19 cellular contexts compared by ENCODE assay signal in the genomic region with DNA sequence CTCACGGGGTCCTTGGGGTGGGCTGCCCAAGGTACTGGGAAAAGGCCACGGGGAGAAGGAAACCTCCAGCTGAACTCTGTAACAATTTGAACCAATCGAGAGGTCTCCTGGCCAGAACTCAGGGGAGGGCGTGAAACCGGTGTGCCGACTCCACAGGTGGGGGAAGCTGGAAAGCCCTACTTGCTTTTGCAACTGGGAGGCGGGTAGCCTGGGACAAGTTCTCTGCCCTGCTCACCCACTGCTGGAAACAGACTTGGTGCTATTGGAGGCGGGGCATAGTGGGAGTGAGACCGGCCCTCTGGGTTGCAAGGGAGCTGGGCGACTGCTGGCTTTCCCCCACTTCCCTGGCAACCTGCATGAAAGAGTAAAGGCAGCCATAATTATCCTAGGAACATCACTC.
A peak's percentile ranks its signal among the peaks of the same experiment; 100 is the strongest.
DNase-seq lines count a peak whose midpoint lies in the region; ATAC-seq, FAIRE-seq and TF ChIP-seq lines count a peak whose summit lies in the region.
"Had no signal": no experiment of that assay in that cellular context is flagged by ENCODE, and none has a peak within 500 bp of the region (broad histone marks: within the 10 kb centered on the region; RNA-seq: fewer than 3 reads in every experiment).

No MANE protein-coding gene starts in this region.

- no peaks in the 10 kb centered on the region for H3K27me3 ChIP-seq in GM23338 (ENCODE audit: insufficient read depth)
- H3K27me3 ChIP-seq in H1 (replicated peaks in 1 of 4; ENCODE audit: control insufficient read depth in 3 of 4, extremely low read depth in 1 of 4, insufficient read depth in 3 of 4, low read length in 3 of 4) = no peaks in the 10 kb centered on the region
- no peaks in the 10 kb centered on the region for H3K27me3 ChIP-seq in neuronal stem cell (ENCODE audit: control insufficient read depth in 3 of 3, insufficient read depth in 3 of 3, low read depth in 1 of 3, low read length in 3 of 3)
- H3K27me3 ChIP-seq: BLaER1 had no signal

- H3K36me3 ChIP-seq in GM23338 (ENCODE audit: insufficient read depth) (no peaks in the 10 kb centered on the region), HEK293 (ENCODE audit: control insufficient read depth in 2 of 2, insufficient read depth in 1 of 2, low read length in 2 of 2) (no peaks in the 10 kb centered on the region), H1 (ENCODE audit: control insufficient read depth in 2 of 4, insufficient read depth in 4 of 4, low read length in 3 of 4) (no peaks in the 10 kb centered on the region), neuronal stem cell (replicated peaks in 1 of 2; ENCODE audit: control insufficient read depth in 2 of 2, insufficient read depth in 2 of 2, low read length in 2 of 2) (no peaks in the 10 kb centered on the region)
- H3K36me3 ChIP-seq: BLaER1, HAP-1 had no signal

- no peak overlapping the region for H3K18ac ChIP-seq in H1 (ENCODE audit: extremely low read depth, low read length)
- peak overlapping the region; percentile 45 for H3K18ac ChIP-seq in neuronal stem cell (ENCODE audit: low read length)

- H3K4me1 Mint-ChIP-seq in GM23338 = peaks cover 4% of the 10 kb centered on the region; the same call in 2 of the 3 replicates
- no peaks in the 10 kb centered on the region for H3K4me1 Mint-ChIP-seq in activated CD4-positive, alpha-beta memory T cell treated with anti-CD3 and anti-CD28 coated beads, Interleukin-2, amount 10 ng/mL, durations not matched to agents 7 days and 5 days
- H3K4me1 Mint-ChIP-seq: CD14-positive monocyte; CD4-positive, alpha-beta memory T cell had no signal

- H3K9me3 ChIP-seq in HEK293 (ENCODE audit: control insufficient read depth, insufficient read depth, low read depth, low read length) (no peaks in the 10 kb centered on the region), H1 (ENCODE audit: insufficient read depth in 2 of 2, low read depth in 1 of 2, low read length in 1 of 2) (no peaks in the 10 kb centered on the region), neuronal stem cell (replicated peaks in 1 of 2; ENCODE audit: control insufficient read depth in 2 of 2, insufficient read depth in 1 of 2, low read depth in 1 of 2, low read length in 2 of 2) (no peaks in the 10 kb centered on the region)
- H3K9me3 ChIP-seq: HAP-1 had no signal

- CTCF ChIA-PET in HEK293 (lab: Yijun Ruan, JAX) = interaction anchor here (0.6 kb wide), 1 partner anchor 70 kb away, joined by 3 read pairs; no protein-coding TSS in a partner anchor
- CTCF ChIA-PET in H1 (lab: Charles Lee; ENCODE audit: partially characterized antibody) = interaction anchor here (1.0 to 1.9 kb wide), 2 partner anchors 42 to 73 kb away, joined by 3 to 4 read pairs; no protein-coding TSS in a partner anchor
- CTCF ChIA-PET in activated CD4-positive, alpha-beta memory T cell treated with anti-CD3 and anti-CD28 coated beads, Interleukin-2, amount 10 ng/mL, durations not matched to agents 7 days and 5 days (lab: Charles Lee) = no interaction called here

- H3K9me2 ChIP-seq in GM23338 (ENCODE audit: insufficient read depth) = no peaks in the 10 kb centered on the region

- H3K23me2 ChIP-seq in H1 (ENCODE audit: low read depth, low read length) = no peaks in the 10 kb centered on the region

- POLR2A ChIA-PET in HEK293 (lab: Yijun Ruan, JAX) (no interaction called here), H1 (lab: Charles Lee; ENCODE audit: partially characterized antibody) (no interaction called here)
- POLR2A ChIA-PET in activated CD4-positive, alpha-beta memory T cell treated with anti-CD3 and anti-CD28 coated beads, Interleukin-2, amount 10 ng/mL, durations not matched to agents 7 days and 5 days (lab: Charles Lee) = no interaction called here

- H3K4me3 ChIP-seq in GM23338 (no peak overlapping the region), HEK293 (ENCODE audit: low read depth, low read length) (no peak overlapping the region), H1 (ENCODE audit: extremely low read depth in 1 of 4, insufficient read depth in 2 of 4, low read depth in 3 of 4, low read length in 4 of 4) (no peak overlapping the region), neuronal stem cell (ENCODE audit: low read length in 2 of 2) (no peak overlapping the region)
- H3K4me3 ChIP-seq: BLaER1, HAP-1, K562 had no signal

- no peaks in the 10 kb centered on the region for H3K27me3 Mint-ChIP-seq in GM23338 (ENCODE audit: insufficient read depth, low read depth, poor library complexity)
- H3K27me3 Mint-ChIP-seq in activated CD4-positive, alpha-beta memory T cell treated with anti-CD3 and anti-CD28 coated beads, Interleukin-2, amount 10 ng/mL, durations not matched to agents 7 days and 5 days = peaks cover 2% of the 10 kb centered on the region

- H3K79me1 ChIP-seq in H1 (ENCODE audit: low read depth, low read length) (no peaks in the 10 kb centered on the region), neuronal stem cell (ENCODE audit: low read depth, low read length) (no peaks in the 10 kb centered on the region)

- H4K8ac ChIP-seq in H1 (ENCODE audit: extremely low read depth, insufficient read depth, low read length) (no peak overlapping the region; the same call in 1 of the 2 replicates), neuronal stem cell (ENCODE audit: low read depth, low read length) (no peak overlapping the region)

- no peak for DNase-seq in GM23338 (ENCODE audit: low spot score)
- no peak for DNase-seq in H1 (ENCODE audit: low read depth in 1 of 2, low spot score in 2 of 2)
- DNase-seq in neuronal stem cell (ENCODE audit: low spot score) = no peak
- no peak for DNase-seq in activated CD8-positive, alpha-beta memory T cell treated with anti-CD3 and anti-CD28 coated beads, Interleukin-2, amount 50 U/mL, for 48 hours
- no peak for DNase-seq in NCI-H2107 treated with DMSO at 0.1 percent for 48 hours (lab: John Stamatoyannopoulos, UW; ENCODE audit: unreplicated experiment)
- no peak for DNase-seq in stimulated activated CD4-positive, alpha-beta T cell treated with anti-CD3 and anti-CD28 coated beads, Interleukin-12 subunit alpha, Interleukin-12 subunit beta, amount 100 ng/mL, for 4 hours
- DNase-seq in activated CD4-positive, alpha-beta memory T cell treated with anti-CD3 and anti-CD28 coated beads, Interleukin-2, amount 10 ng/mL, durations not matched to agents 7 days and 5 days = no peak
- DNase-seq: CD4-positive, alpha-beta memory T cell; DMS53; GOT3; IMR-90 had no signal

- 88% methylated on average over 10 of the region's 10 CpGs; no CpG with 5 or more reads in 1 of the 2 experiments for WGBS in H1 (ENCODE audit: extremely low coverage in 1 of 2, insufficient coverage in 1 of 2, insufficient read length in 1 of 2, insufficient replicate concordance in 2 of 2, low coverage in 1 of 2, low lambda C conversion rate in 2 of 2, missing lambda C conversion rate in 1 of 2), 2 experiments
- no CpG with 5 or more reads among the region's 10 CpGs for WGBS in neuronal stem cell (ENCODE audit: extremely low coverage in 2 of 2, insufficient read length in 2 of 2, insufficient replicate concordance in 1 of 2), 2 donors

- no peak overlapping the region for H3K4me2 ChIP-seq in GM23338
- no peak overlapping the region for H3K4me2 ChIP-seq in H1 (ENCODE audit: insufficient read depth in 1 of 2, low read depth in 2 of 2, low read length in 2 of 2)
- H3K4me2 ChIP-seq in neuronal stem cell (ENCODE audit: insufficient read depth, low read length, poor library complexity, severe bottlenecking) = no peak overlapping the region
- H3K4me2 ChIP-seq: BLaER1 had no signal

- no peak for TF ChIP-seq POLR2A in H1 (IDR thresholded peaks at IDR 0.05; ENCODE audit: control extremely low read depth in 1 of 2, low read depth in 2 of 2, low read length in 2 of 2)

- H3K14ac ChIP-seq in H1 (ENCODE audit: insufficient read length) (no peak overlapping the region), neuronal stem cell (ENCODE audit: low read length) (no peak overlapping the region)

- H3K9me3 Mint-ChIP-seq in GM23338 = peaks cover 12% of the 10 kb centered on the region; the same call in 2 of the 3 replicates
- H3K9me3 Mint-ChIP-seq in activated CD4-positive, alpha-beta memory T cell treated with anti-CD3 and anti-CD28 coated beads, Interleukin-2, amount 10 ng/mL, durations not matched to agents 7 days and 5 days = no peaks in the 10 kb centered on the region

- no peak overlapping the region for H2BK20ac ChIP-seq in H1 (ENCODE audit: low read length)

- no peak overlapping the region for H4K5ac ChIP-seq in H1 (ENCODE audit: insufficient read length, low read depth, low read length)

- peaks cover 5% of the 10 kb centered on the region; the same call in 1 of the 2 replicates for H3K4me1 ChIP-seq in GM23338 (ENCODE audit: insufficient read depth)
- peaks cover 3% of the 10 kb centered on the region; the same call in 1 of the 2 replicates for H3K4me1 ChIP-seq in HEK293 (ENCODE audit: control insufficient read depth, insufficient read depth, low read length)
- H3K4me1 ChIP-seq in H1 (replicated peaks in 1 of 4; ENCODE audit: control insufficient read depth in 3 of 4, insufficient read depth in 4 of 4, low read length in 3 of 4) = peaks cover 0 to 4% (median under 1%) of the 10 kb centered on the region in 4 experiments; a peak in 1 of 7 replicates
- H3K4me1 ChIP-seq in neuronal stem cell (ENCODE audit: control insufficient read depth in 2 of 2, insufficient read depth in 1 of 2, low read depth in 1 of 2, low read length in 2 of 2) = no peaks in the 10 kb centered on the region
- H3K4me1 ChIP-seq: BLaER1, HAP-1 had no signal

- H3K79me2 ChIP-seq in GM23338 (replicated peaks; ENCODE audit: insufficient read depth) = no peaks in the 10 kb centered on the region
- no peaks in the 10 kb centered on the region for H3K79me2 ChIP-seq in H1 (ENCODE audit: control insufficient read depth in 1 of 2, insufficient read depth in 2 of 2, low read length in 2 of 2)

- 0 out of 2 replicates have a peak overlapping the region, but pooled peaks have one; percentile 38 for H2AFZ ChIP-seq in GM23338
- H2AFZ ChIP-seq in H1 (ENCODE audit: low read length) = peak overlapping the region; percentile 16; the same call in 1 of the 2 replicates
- H2AFZ ChIP-seq in neuronal stem cell (ENCODE audit: low read length) = no peak overlapping the region

- H3F3A ChIP-seq in GM23338 (replicated peaks; ENCODE audit: low read depth) = no peaks in the 10 kb centered on the region

- H2AK5ac ChIP-seq in H1 (ENCODE audit: low read depth, low read length) (no peak overlapping the region), neuronal stem cell (ENCODE audit: low read depth, low read length) (no peak overlapping the region)

- H4K91ac ChIP-seq in H1 (replicated peaks; ENCODE audit: insufficient read length, low read length) = no peak overlapping the region
- H4K91ac ChIP-seq in neuronal stem cell (ENCODE audit: low read depth, low read length, poor library complexity) = no peak overlapping the region

- H3K27ac Mint-ChIP-seq in GM23338 = no peak overlapping the region
- no peak overlapping the region for H3K27ac Mint-ChIP-seq in activated CD4-positive, alpha-beta memory T cell treated with anti-CD3 and anti-CD28 coated beads, Interleukin-2, amount 10 ng/mL, durations not matched to agents 7 days and 5 days
- H3K27ac Mint-ChIP-seq: CD4-positive, alpha-beta memory T cell had no signal

- H2BK15ac ChIP-seq in H1 (ENCODE audit: low read length) (no peak overlapping the region), neuronal stem cell (ENCODE audit: low read length) (no peak overlapping the region)

- H2BK12ac ChIP-seq in H1 (ENCODE audit: low read depth, low read length) (no peak overlapping the region), neuronal stem cell (ENCODE audit: low read length) (no peak overlapping the region)

- no peak overlapping the region for H3K56ac ChIP-seq in H1 (replicated peaks; ENCODE audit: insufficient read length, low read depth, low read length)

- no peak for TF ChIP-seq RAD21 in H1 (IDR thresholded peaks at IDR 0.05 in 1 of 2, conservative IDR thresholded peaks at IDR 0.05 in 1 of 2; ENCODE audit: low read depth in 2 of 2, low read length in 2 of 2)

- FAIRE-seq in H1 (lab: Jason Lieb, UNC) = no peak
- FAIRE-seq: A204.1, GM12891, GM18507, K562 had no signal

- no peak for TF ChIP-seq EP300 in H1 (IDR thresholded peaks at IDR 0.05; ENCODE audit: borderline replicate concordance in 1 of 2, low read depth in 2 of 2, low read length in 2 of 2)

- H3K4ac ChIP-seq in H1 (replicated peaks; ENCODE audit: insufficient read length, low read depth, low read length) = no peak overlapping the region
- H3K4ac ChIP-seq in neuronal stem cell (ENCODE audit: low read length) = no peak overlapping the region

- TF ChIP-seq CTCF in GM23338 (conservative IDR thresholded peaks at IDR 0.05; ENCODE audit: low read depth in 2 of 2) = no peak
- no peak for TF ChIP-seq CTCF in HEK293 (tag by site-specific recombination; IDR thresholded peaks at IDR 0.05)
- TF ChIP-seq CTCF in H1 (IDR thresholded peaks at IDR 0.05; ENCODE audit: control extremely low read depth in 1 of 3, insufficient read depth in 1 of 3, low read depth in 1 of 3, low read length in 3 of 3) = no peak

- H3K36me3 Mint-ChIP-seq in GM23338 (ENCODE audit: low read depth) = no peaks in the 10 kb centered on the region
- no peaks in the 10 kb centered on the region for H3K36me3 Mint-ChIP-seq in activated CD4-positive, alpha-beta memory T cell treated with anti-CD3 and anti-CD28 coated beads, Interleukin-2, amount 10 ng/mL, durations not matched to agents 7 days and 5 days (ENCODE audit: low read depth)
- H3K36me3 Mint-ChIP-seq: CD14-positive monocyte; CD4-positive, alpha-beta memory T cell had no signal

- H4K20me1 ChIP-seq in GM23338 (replicated peaks; ENCODE audit: insufficient read depth) (no peaks in the 10 kb centered on the region), H1 (replicated peaks in 1 of 2; ENCODE audit: control insufficient read depth in 1 of 2, insufficient read depth in 2 of 2, low read length in 2 of 2) (no peaks in the 10 kb centered on the region)
- H4K20me1 ChIP-seq: BLaER1 had no signal

- no peak overlapping the region for H3K9ac ChIP-seq in H1 (replicated peaks in 1 of 4; ENCODE audit: extremely low read depth in 1 of 4, low read depth in 3 of 4, low read length in 3 of 4)
- H3K9ac ChIP-seq in neuronal stem cell (ENCODE audit: low read depth, low read length, poor library complexity) = no peak overlapping the region
- H3K9ac ChIP-seq: BLaER1 had no signal

- no peak overlapping the region for H2BK5ac ChIP-seq in H1 (ENCODE audit: low read depth, low read length)
- H2BK5ac ChIP-seq in neuronal stem cell (ENCODE audit: low read length) = no peak overlapping the region

- H2BK120ac ChIP-seq in H1 (replicated peaks; ENCODE audit: low read depth, low read length) (no peak overlapping the region), neuronal stem cell (ENCODE audit: low read depth, low read length) (no peak overlapping the region)

- ATAC-seq in GM23338 = peak; percentile 29; the same call in 1 of the 3 replicates
- ATAC-seq: K562 had no signal

- H3K23ac ChIP-seq in H1 (ENCODE audit: insufficient read length) (no peak overlapping the region), neuronal stem cell (ENCODE audit: low read depth, low read length, poor library complexity) (no peak overlapping the region)

- H3K4me3 Mint-ChIP-seq in GM23338 = no peak overlapping the region
- H3K4me3 Mint-ChIP-seq in activated CD4-positive, alpha-beta memory T cell treated with anti-CD3 and anti-CD28 coated beads, Interleukin-2, amount 10 ng/mL, durations not matched to agents 7 days and 5 days = no peak overlapping the region
- H3K4me3 Mint-ChIP-seq: CD14-positive monocyte; CD4-positive, alpha-beta memory T cell had no signal

- H3K27ac ChIP-seq in GM23338 (ENCODE audit: low read depth) = no peak overlapping the region
- H3K27ac ChIP-seq in HEK293 (ENCODE audit: extremely low read depth, low read depth, low read length) = no peak overlapping the region
- no peak overlapping the region for H3K27ac ChIP-seq in H1 (ENCODE audit: low read depth, low read length)
- H3K27ac ChIP-seq in neuronal stem cell (replicated peaks; ENCODE audit: low read length) = no peak overlapping the region
- H3K27ac ChIP-seq: BLaER1 had no signal
